ENCODE assay signal across 2 cellular contexts in genomic region chr7:149830527-149830926, GRCh38. TPM values are rescaled to one million over a fixed set of nuclear protein-coding genes. Genes with fewer than 3 reads are reported as not detected.
"Had no signal": no experiment of that assay in that cellular context is flagged by ENCODE, and none has a peak within 500 bp of the region (broad histone marks: within the 10 kb centered on the region; RNA-seq: fewer than 3 reads in every experiment).

No MANE protein-coding gene starts in this region.

RNA-seq across cellular contexts. Expression of gene ZNF467, which starts 57.1 kb away (rescaled TPM):
- total RNA-seq: HepG2, IMR-90 had no signal
